In genomic region chr19:11136400-11137101, GRCh38 we compare ENCODE assay signal across 17 cellular contexts. TPM values are rescaled to one million over a fixed set of nuclear protein-coding genes. Genes with fewer than 3 reads are reported as not detected.
DNase-seq lines count a peak whose midpoint lies in the region; ATAC-seq, FAIRE-seq and TF ChIP-seq lines count a peak whose summit lies in the region.
"Had no signal": no experiment of that assay in that cellular context is flagged by ENCODE, and none has a peak within 500 bp of the region (broad histone marks: within the 10 kb centered on the region; RNA-seq: fewer than 3 reads in every experiment).

No MANE protein-coding gene starts in this region.

- H3K4me3 ChIP-seq in A549, result no peak overlapping the region
- no peak overlapping the region for H3K4me3 ChIP-seq in neural progenitor cell

- no peak for TF ChIP-seq RAD21 in A549 (conservative IDR thresholded peaks at IDR 0.05 in 1 of 2, IDR thresholded peaks at IDR 0.05 in 1 of 2)

- H3F3A ChIP-seq in neural progenitor cell (ENCODE audit: low read depth), result peaks cover 76% of the 10 kb centered on the region

- peak overlapping the region; percentile 98 to 100 for H3K27ac ChIP-seq in A549
- no peak overlapping the region for H3K27ac ChIP-seq in neural progenitor cell

- TF ChIP-seq CTCF in A549 (IDR thresholded peaks at IDR 0.05) (no peak), neural progenitor cell (IDR thresholded peaks at IDR 0.05) (no peak)

- ATAC-seq in A549 (no peak), HG03175 (IDR thresholded peaks at IDR 0.05; ENCODE audit: unreplicated experiment) (no peak)
- ATAC-seq in central memory CD8-positive, alpha-beta T cell (replicated peaks; ENCODE audit: extremely low read depth, poor library complexity, severe bottlenecking), result no peak
- ATAC-seq: naive thymus-derived CD4-positive, alpha-beta T cell had no signal

- H3K36me3 ChIP-seq in neural progenitor cell, result peaks cover 5% of the 10 kb centered on the region

- TF ChIP-seq POLR2A in A549 (IDR thresholded peaks at IDR 0.05; ENCODE audit: low read length), result no peak

- peaks cover 34% of the 10 kb centered on the region for H3K4me1 ChIP-seq in A549
- peaks cover 9% of the 10 kb centered on the region for H3K4me1 ChIP-seq in neural progenitor cell

- no peak for DNase-seq in A549 (ENCODE audit: low read depth in 1 of 2, low spot score in 1 of 2)
- peak; percentile 74 for DNase-seq in M059J (ENCODE audit: low read depth)
- DNase-seq in central memory CD8-positive, alpha-beta T cell (ENCODE audit: low spot score in 2 of 2), result no peak
- no peak for DNase-seq in neural progenitor cell (ENCODE audit: low spot score)
- no peak for DNase-seq in activated CD4-positive, alpha-beta memory T cell treated with anti-CD3 and anti-CD28 coated beads, Interleukin-2, amount 10 ng/mL, durations not matched to agents 7 days and 5 days
- DNase-seq in DMS114 treated with DMSO at 0.1 percent for 48 hours (lab: John Stamatoyannopoulos, UW; ENCODE audit: unreplicated experiment), result no peak
- no peak for DNase-seq in stimulated activated CD4-positive, alpha-beta T cell treated with anti-CD3 and anti-CD28 coated beads, Interleukin-4, amount 100 ng/mL, for 4 hours
- DNase-seq: activated CD4-positive, alpha-beta T cell treated with anti-CD3 and anti-CD28 coated beads, Interleukin-2, amount 10 ng/mL, durations not matched to agents 24 days and 14 days; activated gamma-delta T cell treated with Interleukin-2 at 50 U/mL for 16 hours; cerebellar nuclear complex; EL; naive thymus-derived CD4-positive, alpha-beta T cell; small intestine had no signal

- H3K27me3 ChIP-seq in neural progenitor cell, result no peaks in the 10 kb centered on the region

- TF ChIP-seq EP300 in A549 (IDR thresholded peaks at IDR 0.05), result no peak

- H3K4me1 Mint-ChIP-seq in central memory CD8-positive, alpha-beta T cell, result peaks cover 8% of the 10 kb centered on the region
- peaks cover 23% of the 10 kb centered on the region for H3K4me1 Mint-ChIP-seq in neural progenitor cell
- H3K4me1 Mint-ChIP-seq in activated CD4-positive, alpha-beta memory T cell treated with anti-CD3 and anti-CD28 coated beads, Interleukin-2, amount 10 ng/mL, durations not matched to agents 7 days and 5 days, result peaks cover 18% of the 10 kb centered on the region

- CTCF ChIA-PET in A549 (lab: Yijun Ruan, JAX), result interaction anchor here (0.6 to 4.0 kb wide), 11 partner anchors 8 to 324 kb away, joined by 3 to 57 read pairs (median 4); partner anchors contain the start of gene KANK2
- CTCF ChIA-PET in activated CD4-positive, alpha-beta memory T cell treated with anti-CD3 and anti-CD28 coated beads, Interleukin-2, amount 10 ng/mL, durations not matched to agents 7 days and 5 days (lab: Charles Lee), result interaction anchor here (1.6 to 1.7 kb wide), 2 partner anchors 18 to 101 kb away, joined by 3 to 5 read pairs; no protein-coding TSS in a partner anchor

- H3K9ac ChIP-seq in neural progenitor cell, result no peak overlapping the region

- H3K4me2 ChIP-seq in A549 (peak overlapping the region; percentile 82; the same call in 2 of the 3 replicates), neural progenitor cell (no peak overlapping the region)

- H3K4me3 Mint-ChIP-seq in central memory CD8-positive, alpha-beta T cell, result peak overlapping the region; percentile 79
- H3K4me3 Mint-ChIP-seq in neural progenitor cell, result peak overlapping the region; percentile 30
- H3K4me3 Mint-ChIP-seq in activated CD4-positive, alpha-beta memory T cell treated with anti-CD3 and anti-CD28 coated beads, Interleukin-2, amount 10 ng/mL, durations not matched to agents 7 days and 5 days, result no peak overlapping the region
- H3K4me3 Mint-ChIP-seq: activated CD4-positive, alpha-beta T cell treated with anti-CD3 and anti-CD28 coated beads, Interleukin-2, amount 10 ng/mL, durations not matched to agents 24 days and 14 days; B cell had no signal

- no peaks in the 10 kb centered on the region for H3K27me3 Mint-ChIP-seq in central memory CD8-positive, alpha-beta T cell
- H3K27me3 Mint-ChIP-seq in neural progenitor cell (ENCODE audit: insufficient read depth, low read depth), result peaks cover 3% of the 10 kb centered on the region
- no peaks in the 10 kb centered on the region for H3K27me3 Mint-ChIP-seq in activated CD4-positive, alpha-beta memory T cell treated with anti-CD3 and anti-CD28 coated beads, Interleukin-2, amount 10 ng/mL, durations not matched to agents 7 days and 5 days
- H3K27me3 Mint-ChIP-seq: activated CD4-positive, alpha-beta T cell treated with anti-CD3 and anti-CD28 coated beads, Interleukin-2, amount 10 ng/mL, durations not matched to agents 24 days and 14 days; naive thymus-derived CD4-positive, alpha-beta T cell had no signal

- 79% methylated on average over 13 of the region's 14 CpGs for WGBS in A549 (ENCODE audit: missing lambda C conversion rate)

- no peak overlapping the region for H2AFZ ChIP-seq in neural progenitor cell (replicated peaks)

- H3K9me3 Mint-ChIP-seq in central memory CD8-positive, alpha-beta T cell, result no peaks in the 10 kb centered on the region
- peaks cover 2% of the 10 kb centered on the region for H3K9me3 Mint-ChIP-seq in neural progenitor cell
- no peaks in the 10 kb centered on the region for H3K9me3 Mint-ChIP-seq in activated CD4-positive, alpha-beta memory T cell treated with anti-CD3 and anti-CD28 coated beads, Interleukin-2, amount 10 ng/mL, durations not matched to agents 7 days and 5 days
- H3K9me3 Mint-ChIP-seq: activated CD4-positive, alpha-beta T cell treated with anti-CD3 and anti-CD28 coated beads, Interleukin-2, amount 10 ng/mL, durations not matched to agents 24 days and 14 days; naive thymus-derived CD4-positive, alpha-beta T cell had no signal

- POLR2A ChIA-PET in A549 (lab: Yijun Ruan, JAX), result no interaction called here
- POLR2A ChIA-PET in activated CD4-positive, alpha-beta memory T cell treated with anti-CD3 and anti-CD28 coated beads, Interleukin-2, amount 10 ng/mL, durations not matched to agents 7 days and 5 days (lab: Charles Lee), result interaction anchor here (2.7 kb wide), 1 partner anchor 18 kb away, joined by 15 read pairs; the partner anchor contains the start of gene SPC24

- no peaks in the 10 kb centered on the region for H3K79me2 ChIP-seq in neural progenitor cell (ENCODE audit: low read depth)

- H3K9me3 ChIP-seq in A549, result no peaks in the 10 kb centered on the region
- H3K9me3 ChIP-seq in neural progenitor cell (ENCODE audit: low read depth), result no peaks in the 10 kb centered on the region

- peaks cover 28% of the 10 kb centered on the region for H4K20me1 ChIP-seq in neural progenitor cell (ENCODE audit: low read depth)

- FAIRE-seq in A549 (lab: Jason Lieb, UNC), result no peak
- FAIRE-seq: islet of Langerhans, small intestine had no signal

- peak overlapping the region; percentile 49 for H3K27ac Mint-ChIP-seq in central memory CD8-positive, alpha-beta T cell (ENCODE audit: low read depth)
- H3K27ac Mint-ChIP-seq in neural progenitor cell, result no peak overlapping the region
- H3K27ac Mint-ChIP-seq in activated CD4-positive, alpha-beta memory T cell treated with anti-CD3 and anti-CD28 coated beads, Interleukin-2, amount 10 ng/mL, durations not matched to agents 7 days and 5 days, result no peak overlapping the region
- H3K27ac Mint-ChIP-seq: activated CD4-positive, alpha-beta T cell treated with anti-CD3 and anti-CD28 coated beads, Interleukin-2, amount 10 ng/mL, durations not matched to agents 24 days and 14 days; B cell; IgD-negative memory B cell had no signal

- H3K36me3 Mint-ChIP-seq in central memory CD8-positive, alpha-beta T cell (ENCODE audit: insufficient read depth), result peaks cover 4% of the 10 kb centered on the region
- peaks cover 15% of the 10 kb centered on the region for H3K36me3 Mint-ChIP-seq in neural progenitor cell
- H3K36me3 Mint-ChIP-seq in activated CD4-positive, alpha-beta memory T cell treated with anti-CD3 and anti-CD28 coated beads, Interleukin-2, amount 10 ng/mL, durations not matched to agents 7 days and 5 days (ENCODE audit: low read depth), result peaks cover 15% of the 10 kb centered on the region

TF ChIP-seq in A549, 52 proteins besides CTCF, POLR2A, EP300 and RAD21:
- TF ChIP-seq JUN (IDR thresholded peaks at IDR 0.05) (no peak), RARB (CRISPR knock-in tag; IDR thresholded peaks at IDR 0.05) (no peak), HOXA7 (CRISPR knock-in tag; IDR thresholded peaks at IDR 0.05) (no peak)

RNA-seq across cellular contexts. Expression of gene SPC24, which starts 19.0 kb away (rescaled TPM):
- polyA plus RNA-seq in A549 (2011; rRNA removed) (16.3 and 16.5 TPM in 2 replicates), A549 (2017; fragmentation: RNase III; extraction: RNeasy Plus Mini Kit Qiagen cat#74134 plus additional on column Dnase treatment) (21.8 to 22.2 TPM (median 22.2 TPM) in 3 replicates)
- polyA plus RNA-seq in A549 (2012; cell fraction: cytosol; rRNA removed), result 26.0 and 27.2 TPM in 2 replicates
- 20.8 and 24.2 TPM in 2 replicates for polyA plus RNA-seq in A549 (2012; cell fraction: nucleus; rRNA removed)
- 19.3 and 22.3 TPM in 2 replicates for polyA minus RNA-seq in A549 (2011; rRNA and poly(A)+ RNA removed)
- total RNA-seq in M059J (2014; rRNA removed; shearing (Covaris generic)), result 55.4 and 64.4 TPM in 2 replicates
- 56.7 and 57.1 TPM in 2 replicates for total RNA-seq in neural progenitor cell (ENCODE audit: low replicate concordance)
- 10 to 100 TPM; 68.2 to 72.1 TPM for total RNA-seq in activated CD4-positive, alpha-beta memory T cell treated with anti-CD3 and anti-CD28 coated beads, Interleukin-2, amount 10 ng/mL, durations not matched to agents 7 days and 5 days
- polyA plus RNA-seq: IgD-negative memory B cell had no signal

RNA-seq across cellular contexts. Expression of gene LDLR, which starts 47.3 kb away (rescaled TPM):
- polyA plus RNA-seq in A549 (2011; rRNA removed) (29.2 and 37.0 TPM in 2 replicates), A549 (2017; fragmentation: RNase III; extraction: RNeasy Plus Mini Kit Qiagen cat#74134 plus additional on column Dnase treatment) (35.6 to 55.8 TPM (median 50.8 TPM) in 3 replicates)
- polyA plus RNA-seq in A549 (2012; cell fraction: cytosol; rRNA removed), result 38.2 and 41.8 TPM in 2 replicates
- polyA plus RNA-seq in A549 (2012; cell fraction: nucleus; rRNA removed), result 78.5 and 82.0 TPM in 2 replicates
- 37.2 and 50.2 TPM in 2 replicates for polyA minus RNA-seq in A549 (2011; rRNA and poly(A)+ RNA removed)
- total RNA-seq in M059J (2014; rRNA removed; shearing (Covaris generic)), result 65.7 and 89.0 TPM in 2 replicates
- 39.3 and 78.0 TPM in 2 replicates for total RNA-seq in neural progenitor cell (ENCODE audit: low replicate concordance)
- total RNA-seq in activated CD4-positive, alpha-beta memory T cell treated with anti-CD3 and anti-CD28 coated beads, Interleukin-2, amount 10 ng/mL, durations not matched to agents 7 days and 5 days, result 100 to 1,000 TPM; 150 to 160 TPM
